ENCODE assay signal across 34 cellular contexts in genomic region chrX:51296138-51296537, GRCh38.
"Had no signal": no experiment of that assay in that cellular context is flagged by ENCODE, and none has a peak within 500 bp of the region (broad histone marks: within the 10 kb centered on the region; RNA-seq: fewer than 3 reads in every experiment).

No MANE protein-coding gene starts in this region.

- DNase-seq: Karpas-422, Kasumi-1, KG1, MG63, MM.1S, MV-4-11, NCI-H1048, NCI-H1092, NCI-H1092 treated with DMSO at 0.1 percent for 48 hours, NCI-H1105, NCI-H1417, NCI-H1417 treated with DMSO at 0.1 percent for 48 hours, NCI-H1436, NCI-H1436 treated with DMSO at 0.1 percent for 48 hours, NCI-H146, NCI-H1694, NCI-H1694 treated with DMSO at 0.1 percent for 48 hours, NCI-H187, NCI-H187 treated with DMSO at 0.1 percent for 48 hours, NCI-H1930, NCI-H2029, NCI-H2029 treated with DMSO at 0.1 percent for 48 hours, NCI-H2081, NCI-H2081 treated with DMSO at 0.1 percent for 48 hours, NCI-H2107, NCI-H2171, NCI-H2171 treated with DMSO at 0.1 percent for 48 hours, NCI-H2227 treated with DMSO at 0.1 percent for 48 hours, NCI-H226, NCI-H345, NCI-H446, NCI-H446 treated with DMSO at 0.1 percent for 48 hours, NCI-H510A, NCI-H510A treated with DMSO at 0.1 percent for 48 hours had no signal
